Comparison of ENCODE assay signal across 35 cellular contexts in the genomic region with DNA sequence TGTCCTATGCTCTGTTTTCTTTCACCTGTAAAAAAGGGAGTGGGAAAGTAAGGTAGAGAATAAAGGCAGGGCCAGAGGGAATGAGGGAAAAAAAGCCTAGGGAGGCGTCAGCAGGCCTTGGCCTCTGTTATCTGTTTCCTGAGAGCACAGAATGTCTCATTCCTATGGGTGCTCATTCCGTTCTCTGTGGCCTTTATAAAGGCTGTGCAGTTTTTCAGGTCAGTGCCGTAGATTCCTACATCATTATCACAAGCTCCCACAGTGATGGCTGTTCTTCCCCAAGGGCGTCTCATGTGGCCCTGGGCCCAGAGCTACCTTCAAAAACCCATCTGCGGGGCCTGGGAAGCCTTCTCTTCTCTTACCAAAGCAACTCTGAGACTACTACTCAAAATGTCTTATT. TPM values are rescaled to one million over a fixed set of nuclear protein-coding genes. Genes with fewer than 3 reads are reported as not detected.
"Had no signal": no experiment of that assay in that cellular context is flagged by ENCODE, and none has a peak within 500 bp of the region (broad histone marks: within the 10 kb centered on the region; RNA-seq: fewer than 3 reads in every experiment).

No MANE protein-coding gene starts in this region.

- H3K27ac ChIP-seq: brain microvascular endothelial cell, esophagus muscularis mucosa, foreskin keratinocyte, gastrocnemius medialis, WERI-Rb-1 had no signal

- H3K9me3 Mint-ChIP-seq: activated B cell treated with CpG ODN at 0.5 μM for 24 hours; activated CD8-positive, alpha-beta T cell treated with anti-CD3 and anti-CD28 coated beads for 36 hours; activated naive CD4-positive, alpha-beta T cell treated with anti-CD3 and anti-CD28 coated beads for 36 hours; activated naive CD4-positive, alpha-beta T cell treated with anti-CD3 and anti-CD28 coated beads, Interleukin-2, amount 50 U/mL, for 24 hours; activated naive CD8-positive, alpha-beta T cell treated with anti-CD3 and anti-CD28 coated beads for 36 hours; activated naive CD8-positive, alpha-beta T cell treated with anti-CD3 and anti-CD28 coated beads, Interleukin-2, amount 50 U/mL, for 24 hours; activated T-cell treated with anti-CD3 and anti-CD28 coated beads, Interleukin-2, amount 50 U/mL, for 4 hours; activated T-helper 17 cell treated with anti-CD3 and anti-CD28 coated beads, Interleukin-2, amount 50 U/mL, for 72 hours; central memory CD8-positive, alpha-beta T cell; effector memory CD8-positive, alpha-beta T cell; T-helper 2 cell treated with Interferon-gamma antibody and Interleukin-4, amounts not matched to agents 5 μg/mL and 100 μg/mL, for 36 hours had no signal

- H3K4me3 ChIP-seq: esophagus muscularis mucosa, gastrocnemius medialis had no signal

- H3K36me3 ChIP-seq: brain microvascular endothelial cell, esophagus muscularis mucosa, gastrocnemius medialis, WERI-Rb-1 had no signal

- H3K27me3 ChIP-seq: brain microvascular endothelial cell, esophagus muscularis mucosa, foreskin keratinocyte, gastrocnemius medialis had no signal

- H3K36me3 Mint-ChIP-seq: activated naive CD4-positive, alpha-beta T cell treated with anti-CD3 and anti-CD28 coated beads, Interleukin-2, amount 50 U/mL, for 24 hours; activated naive CD8-positive, alpha-beta T cell treated with anti-CD3 and anti-CD28 coated beads for 36 hours had no signal

- H3K4me3 Mint-ChIP-seq: activated B cell treated with CpG ODN at 0.5 μM for 24 hours; activated CD8-positive, alpha-beta T cell treated with anti-CD3 and anti-CD28 coated beads for 36 hours; activated naive CD4-positive, alpha-beta T cell treated with anti-CD3 and anti-CD28 coated beads for 36 hours; activated naive CD4-positive, alpha-beta T cell treated with anti-CD3 and anti-CD28 coated beads, Interleukin-2, amount 50 U/mL, for 24 hours; activated naive CD8-positive, alpha-beta T cell treated with anti-CD3 and anti-CD28 coated beads for 36 hours; activated naive CD8-positive, alpha-beta T cell treated with anti-CD3 and anti-CD28 coated beads, Interleukin-2, amount 50 U/mL, for 24 hours; activated T-cell treated with anti-CD3 and anti-CD28 coated beads, Interleukin-2, amount 50 U/mL, for 4 hours; activated T-helper 17 cell treated with anti-CD3 and anti-CD28 coated beads, Interleukin-2, amount 50 U/mL, for 72 hours; central memory CD8-positive, alpha-beta T cell; effector memory CD8-positive, alpha-beta T cell; T-helper 17 cell; T-helper 2 cell treated with Interferon-gamma antibody and Interleukin-4, amounts not matched to agents 5 μg/mL and 100 μg/mL, for 36 hours had no signal

- H3K9me3 ChIP-seq: esophagus muscularis mucosa, gastrocnemius medialis had no signal

- DNase-seq: activated B cell treated with CpG ODN at 0.5 μM for 24 hours; activated CD4-positive, alpha-beta T cell treated with anti-CD3 and anti-CD28 coated beads for 48 hours; activated CD4-positive, alpha-beta T cell treated with anti-CD3 and anti-CD28 coated beads, Interleukin-2, amount 50 U/mL, for 1 hour; activated CD4-positive, alpha-beta T cell treated with anti-CD3 and anti-CD28 coated beads, Interleukin-2, amount 50 U/mL, for 48 hours; activated CD8-positive, alpha-beta memory T cell treated with anti-CD3 and anti-CD28 coated beads for 24 hours; activated CD8-positive, alpha-beta T cell treated with anti-CD3 and anti-CD28 coated beads for 36 hours; activated effector memory CD4-positive, alpha-beta T cell treated with Interleukin-2 at 50 U/mL for 16 hours; activated naive CD4-positive, alpha-beta T cell treated with anti-CD3 and anti-CD28 coated beads for 36 hours; activated naive CD8-positive, alpha-beta T cell treated with anti-CD3 and anti-CD28 coated beads for 36 hours; activated naive CD8-positive, alpha-beta T cell treated with anti-CD3 and anti-CD28 coated beads, Interleukin-2, amount 50 U/mL, for 24 hours; activated T-cell treated with anti-CD3 and anti-CD28 coated beads, Interleukin-2, amount 50 U/mL, for 4 hours; amniotic stem cell; anterior cingulate cortex; brain microvascular endothelial cell; cortex of kidney; dermis blood vessel endothelial cell; effector CD4-positive, alpha-beta T cell; effector memory CD8-positive, alpha-beta T cell; erythroblast; foreskin keratinocyte; gastrocnemius medialis; glutamatergic neuron; T-helper 1 cell; T-helper 17 cell; T1000; WERI-Rb-1 had no signal

- ATAC-seq: activated CD4-positive, CD25-positive, alpha-beta regulatory T cell treated with anti-CD3 and anti-CD28 coated beads, Interleukin-2, amount 50 U/mL, for 24 hours; activated CD8-positive, alpha-beta T cell treated with anti-CD3 and anti-CD28 coated beads for 36 hours; activated naive CD8-positive, alpha-beta T cell treated with anti-CD3 and anti-CD28 coated beads, Interleukin-2, amount 50 U/mL, for 24 hours; activated T-cell treated with anti-CD3 and anti-CD28 coated beads, Interleukin-2, amount 50 U/mL, for 4 hours; activated T-helper 17 cell treated with anti-CD3 and anti-CD28 coated beads, Interleukin-2, amount 50 U/mL, for 72 hours; effector memory CD8-positive, alpha-beta T cell; foreskin keratinocyte; gastrocnemius medialis; T-helper 17 cell had no signal

- H3K27ac Mint-ChIP-seq: activated B cell treated with CpG ODN at 0.5 μM for 24 hours; activated CD8-positive, alpha-beta T cell treated with anti-CD3 and anti-CD28 coated beads for 36 hours; activated naive CD4-positive, alpha-beta T cell treated with anti-CD3 and anti-CD28 coated beads for 36 hours; activated naive CD4-positive, alpha-beta T cell treated with anti-CD3 and anti-CD28 coated beads, Interleukin-2, amount 50 U/mL, for 24 hours; activated naive CD8-positive, alpha-beta T cell treated with anti-CD3 and anti-CD28 coated beads for 36 hours; activated naive CD8-positive, alpha-beta T cell treated with anti-CD3 and anti-CD28 coated beads, Interleukin-2, amount 50 U/mL, for 24 hours; activated T-helper 17 cell treated with anti-CD3 and anti-CD28 coated beads, Interleukin-2, amount 50 U/mL, for 72 hours; T-helper 17 cell; T-helper 2 cell treated with Interferon-gamma antibody and Interleukin-4, amounts not matched to agents 5 μg/mL and 100 μg/mL, for 36 hours had no signal

RNA-seq across cellular contexts. Expression of a gene that starts 16.7 kb away (rescaled TPM):
- total RNA-seq: activated B cell treated with CpG ODN at 0.5 μM for 24 hours; activated CD8-positive, alpha-beta T cell treated with anti-CD3 and anti-CD28 coated beads for 36 hours; activated naive CD4-positive, alpha-beta T cell treated with anti-CD3 and anti-CD28 coated beads for 36 hours; activated naive CD8-positive, alpha-beta T cell treated with anti-CD3 and anti-CD28 coated beads for 36 hours; activated T-helper 17 cell treated with anti-CD3 and anti-CD28 coated beads, Interleukin-2, amount 50 U/mL, for 72 hours; cardiac septum; dermis blood vessel endothelial cell; T-helper 17 cell had no signal

RNA-seq across cellular contexts. Expression of a gene that starts 38.3 kb away (rescaled TPM):
- total RNA-seq: activated B cell treated with CpG ODN at 0.5 μM for 24 hours; activated CD8-positive, alpha-beta T cell treated with anti-CD3 and anti-CD28 coated beads for 36 hours; activated naive CD4-positive, alpha-beta T cell treated with anti-CD3 and anti-CD28 coated beads for 36 hours; activated naive CD8-positive, alpha-beta T cell treated with anti-CD3 and anti-CD28 coated beads for 36 hours; activated T-cell treated with anti-CD3 and anti-CD28 coated beads, Interleukin-2, amount 50 U/mL, for 4 hours; activated T-helper 17 cell treated with anti-CD3 and anti-CD28 coated beads, Interleukin-2, amount 50 U/mL, for 72 hours; astrocyte; cardiac septum; cerebellum; dermis blood vessel endothelial cell; foreskin keratinocyte; T-helper 17 cell had no signal
- polyA plus RNA-seq: foreskin keratinocyte had no signal
